25 cellular contexts compared by ENCODE assay signal in the genomic region with DNA sequence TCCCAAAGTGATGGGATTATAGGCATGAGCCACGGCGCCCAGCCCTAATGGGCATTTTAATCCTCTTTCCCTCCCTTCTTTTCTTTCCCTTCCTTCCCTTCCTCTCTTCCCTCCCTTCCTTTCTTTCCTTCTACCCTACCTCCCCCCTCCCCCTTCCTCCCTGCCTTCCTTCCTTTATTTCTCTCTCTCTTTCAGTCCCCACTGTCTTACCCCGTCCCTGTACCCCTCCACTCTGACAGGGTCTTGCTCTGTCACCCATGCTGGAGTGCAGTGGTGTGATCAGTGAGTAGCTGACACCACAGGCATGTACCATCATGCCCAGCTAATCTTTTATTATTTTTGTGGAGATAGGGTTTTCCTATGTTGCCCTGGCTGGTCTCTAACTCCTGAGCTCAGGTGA. TPM values are rescaled to one million over a fixed set of nuclear protein-coding genes. Genes with fewer than 3 reads are reported as not detected.
A peak's percentile ranks its signal among the peaks of the same experiment; 100 is the strongest.
DNase-seq lines count a peak whose midpoint lies in the region; TF ChIP-seq lines count a peak whose summit lies in the region.
"Had no signal": no experiment of that assay in that cellular context is flagged by ENCODE, and none has a peak within 500 bp of the region (broad histone marks: within the 10 kb centered on the region; RNA-seq: fewer than 3 reads in every experiment).

No MANE protein-coding gene starts in this region.

- H3K4me2 ChIP-seq in DOHH2 (ENCODE audit: low read length) (peak overlapping the region; percentile 12; the same call in 1 of the 2 replicates), Loucy (ENCODE audit: low read depth, low read length, poor library complexity, severe bottlenecking) (peak overlapping the region; percentile 5), mammary epithelial cell (ENCODE audit: insufficient read depth, low read depth, low read length) (no peak overlapping the region)
- H3K4me2 ChIP-seq: SK-N-SH had no signal

- DNase-seq in mammary epithelial cell (peak; percentile 38), SK-N-DZ (ENCODE audit: low spot score) (no peak), posterior vena cava (ENCODE audit: low spot score) (no peak), NCI-H1417 (lab: John Stamatoyannopoulos, UW) (no peak)
- DNase-seq: activated CD4-positive, alpha-beta T cell treated with anti-CD3 and anti-CD28 coated beads for 36 hours; activated CD8-positive, alpha-beta T cell treated with anti-CD3 and anti-CD28 coated beads, Interleukin-2, amount 10 ng/mL, durations not matched to agents 7 days and 5 days; activated effector memory CD4-positive, alpha-beta T cell treated with anti-CD3 and anti-CD28 coated beads, Interleukin-2, amount 50 U/mL, for 16 hours; activated naive CD8-positive, alpha-beta T cell treated with anti-CD3 and anti-CD28 coated beads, Interleukin-2, amount 50 U/mL, for 24 hours; CD4-positive, alpha-beta memory T cell; cerebellar nuclear complex; KG1; left ventricle myocardium superior; midbrain; naive thymus-derived CD4-positive, alpha-beta T cell; NCI-H1436 treated with DMSO at 0.1 percent for 48 hours; NCI-H2107; NCI-H774; pancreas; right cardiac atrium; RPMI8226; SK-N-SH had no signal

- H3K9ac ChIP-seq in Loucy (ENCODE audit: low read depth, low read length, poor library complexity, severe bottlenecking) (peak overlapping the region; percentile 28), mammary epithelial cell (ENCODE audit: insufficient read depth, low read length) (no peak overlapping the region)
- H3K9ac ChIP-seq: SK-N-SH had no signal

- H3K27me3 ChIP-seq in DOHH2 (ENCODE audit: control insufficient read depth, low read length) (no peaks in the 10 kb centered on the region), Loucy (ENCODE audit: insufficient read depth, low read length, poor library complexity, severe bottlenecking) (no peaks in the 10 kb centered on the region), mammary epithelial cell (ENCODE audit: insufficient read depth, low read length) (no peaks in the 10 kb centered on the region), neutrophil (no peaks in the 10 kb centered on the region)
- H3K27me3 ChIP-seq: pancreas had no signal

- no TSS peak for BruUV-seq in mammary epithelial cell (replicated peaks; lab: Mats Ljungman, UMichigan)

- peaks cover 7% of the 10 kb centered on the region; the same call in 1 of the 2 replicates for H4K20me1 ChIP-seq in DOHH2 (ENCODE audit: control insufficient read depth, insufficient read depth, low read depth, low read length)
- peaks cover 66% of the 10 kb centered on the region for H4K20me1 ChIP-seq in Loucy (ENCODE audit: insufficient read depth, low read length, poor library complexity, severe bottlenecking)
- no peaks in the 10 kb centered on the region for H4K20me1 ChIP-seq in mammary epithelial cell (ENCODE audit: insufficient read depth, low read length)

- dilution Hi-C loops in mammary epithelial cell (cut with HindIII; ENCODE audit: low sequenced_read_pairs), result no loop called here

- H3F3A ChIP-seq in DOHH2 (ENCODE audit: control insufficient read depth, insufficient read depth) (no peaks in the 10 kb centered on the region), Loucy (ENCODE audit: low read depth) (no peaks in the 10 kb centered on the region)

- intact Hi-C loops in mammary epithelial cell (cut with micrococcal nuclease) (no loop called here), posterior vena cava (cut with DNase I) (no loop called here)

- no peak overlapping the region for H2AFZ ChIP-seq in Loucy (ENCODE audit: low read length)
- no peak overlapping the region for H2AFZ ChIP-seq in mammary epithelial cell (ENCODE audit: low read depth, low read length)

- H3K4me3 ChIP-seq in DOHH2 (ENCODE audit: low read length) (no peak overlapping the region), Loucy (ENCODE audit: low read length, poor library complexity, severe bottlenecking) (no peak overlapping the region), mammary epithelial cell (replicated peaks in 1 of 3; ENCODE audit: insufficient read depth in 1 of 3, low read depth in 2 of 3, low read length in 3 of 3) (no peak overlapping the region), neutrophil (ENCODE audit: low read depth in 1 of 2, low read length in 1 of 2) (no peak overlapping the region)
- H3K4me3 ChIP-seq: pancreas had no signal

- H3K9me2 ChIP-seq in DOHH2 (replicated peaks; ENCODE audit: control insufficient read depth, low read length) (no peaks in the 10 kb centered on the region), Loucy (replicated peaks; ENCODE audit: low read depth, low read length) (no peaks in the 10 kb centered on the region)
- H3K9me2 ChIP-seq: SK-N-SH had no signal

- TF ChIP-seq CTCF in DOHH2 (IDR thresholded peaks at IDR 0.05; ENCODE audit: low read depth, low read length, poor library complexity, severe bottlenecking), result no peak
- TF ChIP-seq CTCF in Loucy (conservative IDR thresholded peaks at IDR 0.05; ENCODE audit: low read length), result no peak
- no peak for TF ChIP-seq CTCF in mammary epithelial cell (conservative IDR thresholded peaks at IDR 0.05 in 1 of 2, IDR thresholded peaks at IDR 0.05 in 1 of 2; ENCODE audit: extremely low read depth in 1 of 2, insufficient read depth in 1 of 2, low read depth in 1 of 2, low read length in 2 of 2)
- TF ChIP-seq CTCF in neutrophil (IDR thresholded peaks at IDR 0.05), result no peak

- no peaks in the 10 kb centered on the region for H3K9me3 ChIP-seq in DOHH2 (ENCODE audit: control insufficient read depth, insufficient read depth, low read length)
- H3K9me3 ChIP-seq in Loucy (ENCODE audit: insufficient read depth, low read depth, low read length), result no peaks in the 10 kb centered on the region
- H3K9me3 ChIP-seq in mammary epithelial cell (replicated peaks; ENCODE audit: insufficient read depth, low read length), result no peaks in the 10 kb centered on the region
- H3K9me3 ChIP-seq in neutrophil, result no peaks in the 10 kb centered on the region
- H3K9me3 ChIP-seq: pancreas, SK-N-SH had no signal

- peaks cover 98% of the 10 kb centered on the region for H3K79me2 ChIP-seq in DOHH2 (ENCODE audit: control insufficient read depth, low read length)
- peaks cover 100% of the 10 kb centered on the region for H3K79me2 ChIP-seq in Loucy (ENCODE audit: insufficient read depth, low read length)
- H3K79me2 ChIP-seq in mammary epithelial cell (ENCODE audit: insufficient read depth, low read length), result peaks cover 98% of the 10 kb centered on the region

- in situ Hi-C loops in mammary epithelial cell (cut with MboI; ENCODE audit: low sequenced_read_pairs in 2 of 2), result no loop called here

- H3K4me1 ChIP-seq in DOHH2 (ENCODE audit: control insufficient read depth, low read length) (peaks cover 7% of the 10 kb centered on the region), Loucy (ENCODE audit: insufficient read depth, low read length, poor library complexity, severe bottlenecking) (peaks cover 5% of the 10 kb centered on the region), mammary epithelial cell (ENCODE audit: insufficient read depth, low read length) (peaks cover 16% of the 10 kb centered on the region), neutrophil (ENCODE audit: control insufficient read depth in 1 of 2, insufficient read depth in 1 of 2, low read depth in 1 of 2, low read length in 1 of 2) (peaks cover 0 to 6% of the 10 kb centered on the region in 2 experiments)

- no peak overlapping the region for H3K27ac ChIP-seq in DOHH2 (ENCODE audit: low read depth, low read length)
- no peak overlapping the region for H3K27ac ChIP-seq in mammary epithelial cell (ENCODE audit: insufficient read depth, low read depth, low read length)
- H3K27ac ChIP-seq in neutrophil, result peak overlapping the region; percentile 5
- H3K27ac ChIP-seq: epithelial cell of prostate, pancreas had no signal

- CTCF ChIA-PET in mammary epithelial cell (lab: Charles Lee; ENCODE audit: low non-redundant PET), result no interaction called here

- WGBS in mammary epithelial cell (ENCODE audit: low coverage, missing lambda C conversion rate), result 100% methylated on average over 2 of the region's 3 CpGs

- H3K36me3 ChIP-seq in DOHH2 (ENCODE audit: control insufficient read depth, low read length) (peaks cover 29% of the 10 kb centered on the region), Loucy (ENCODE audit: insufficient read depth, low read length) (peaks cover 22% of the 10 kb centered on the region; the same call in 1 of the 2 replicates), mammary epithelial cell (ENCODE audit: insufficient read depth, low read length) (no peaks in the 10 kb centered on the region), neutrophil (peaks cover 23% of the 10 kb centered on the region)
- H3K36me3 ChIP-seq: pancreas had no signal

RNA-seq across cellular contexts. Expression of a gene that starts 24.2 kb away (rescaled TPM):
- total RNA-seq in mammary epithelial cell (10 to 100 TPM; 32.3 to 41.3 TPM), posterior vena cava (10 to 100 TPM; 20.9 to 36.0 TPM)
- 8.0 TPM for polyA plus RNA-seq in mammary epithelial cell
- 35.0 TPM for polyA minus RNA-seq in mammary epithelial cell
- polyA plus RNA-seq in SK-N-DZ (2014; cell fraction: cytosol; rRNA removed), result 11.8 and 12.3 TPM in 2 replicates
- polyA plus RNA-seq in SK-N-DZ (2014; cell fraction: nucleus; rRNA removed), result 10.3 and 16.0 TPM in 2 replicates
